In genomic region chr5:26003966-26004365, GRCh38 we compare ENCODE assay signal across 20 cellular contexts.
DNase-seq lines count a peak whose midpoint lies in the region.
"Had no signal": no experiment of that assay in that cellular context is flagged by ENCODE, and none has a peak within 500 bp of the region (broad histone marks: within the 10 kb centered on the region; RNA-seq: fewer than 3 reads in every experiment).

No MANE protein-coding gene starts in this region.

- DNase-seq in NCI-H82 (lab: John Stamatoyannopoulos, UW) = peak; percentile 62
- DNase-seq in NCI-H82 treated with DMSO at 0.1 percent for 48 hours (lab: John Stamatoyannopoulos, UW; ENCODE audit: unreplicated experiment) = no peak
- DNase-seq in NAMALWA (ENCODE audit: low spot score) = peak; percentile 40
- DNase-seq in RKO (ENCODE audit: low spot score) = peak; percentile 24
- DNase-seq in retina = peak; percentile 27
- no peak for DNase-seq in G401 (ENCODE audit: low spot score)
- DNase-seq in HuH-7 (ENCODE audit: low spot score) = no peak
- no peak for DNase-seq in NCI-H1105 treated with DMSO at 0.1 percent for 48 hours (lab: John Stamatoyannopoulos, UW)
- DNase-seq: activated CD4-positive, alpha-beta T cell treated with anti-CD3 and anti-CD28 coated beads, Interleukin-2, amount 50 U/mL, for 48 hours; CD8-positive, alpha-beta memory T cell; colonic mucosa; DMS153; effector CD8-positive, alpha-beta T cell; head of caudate nucleus; Kasumi-1; lower lobe of right lung; mucosa of descending colon; NCI-H1092; NCI-H1930; nephron progenitor cell had no signal

- in situ Hi-C loops in G401 (cut with HindIII; ENCODE audit: low sequenced_read_pairs) = no loop called here

Comparison
In these comparisons a context has a peak if more than half of its experiments do, and no peak if none do; other contexts are left out.
1. DNase-seq: peak in NCI-H82 (single experiment), NAMALWA (single experiment), RKO (single experiment) and retina (single experiment); none in NCI-H82 treated with DMSO at 0.1 percent for 48 hours (single experiment), G401 (single experiment), HuH-7 (single experiment) and NCI-H1105 treated with DMSO at 0.1 percent for 48 hours (single experiment).